Comparison of ENCODE assay signal across 15 cellular contexts in the genomic region with DNA sequence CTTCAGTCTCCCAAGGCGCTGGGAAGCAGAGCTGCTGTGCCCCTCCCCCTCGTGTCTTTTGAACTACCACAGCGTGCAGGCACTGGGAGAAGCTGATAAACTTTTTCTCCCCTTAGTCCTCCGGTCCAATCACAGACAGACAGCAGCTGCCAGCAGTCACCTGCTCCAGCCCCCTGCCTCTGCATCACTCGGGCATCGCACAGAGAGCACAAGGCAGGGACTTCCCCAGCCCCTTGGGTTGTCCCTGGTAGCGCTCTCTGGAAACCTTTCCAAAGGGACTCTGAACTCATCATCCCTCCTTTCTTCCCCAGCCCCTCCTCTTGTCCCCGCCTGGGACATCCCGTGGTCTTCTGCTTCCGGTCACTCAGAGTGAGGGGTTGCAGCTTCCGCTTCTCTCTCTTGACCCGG. TPM values are rescaled to one million over a fixed set of nuclear protein-coding genes. Genes with fewer than 3 reads are reported as not detected.
DNase-seq lines count a peak whose midpoint lies in the region; ATAC-seq and TF ChIP-seq lines count a peak whose summit lies in the region.
"Had no signal": no experiment of that assay in that cellular context is flagged by ENCODE, and none has a peak within 500 bp of the region (broad histone marks: within the 10 kb centered on the region; RNA-seq: fewer than 3 reads in every experiment).

No MANE protein-coding gene starts in this region.

- H3K4me1 Mint-ChIP-seq in activated CD4-positive, alpha-beta T cell treated with anti-CD3 and anti-CD28 coated beads, Interleukin-2, amount 10 ng/mL, durations not matched to agents 24 days and 14 days = peaks cover 12% of the 10 kb centered on the region
- peaks cover 22 to 28% of the 10 kb centered on the region in 2 donors for H3K4me1 Mint-ChIP-seq in effector memory CD8-positive, alpha-beta T cell (ENCODE audit: low read depth in 2 of 2)

- H3K9me3 Mint-ChIP-seq in activated CD4-positive, alpha-beta T cell treated with anti-CD3 and anti-CD28 coated beads, Interleukin-2, amount 10 ng/mL, durations not matched to agents 24 days and 14 days = no peaks in the 10 kb centered on the region
- H3K9me3 Mint-ChIP-seq in effector memory CD8-positive, alpha-beta T cell = no peaks in the 10 kb centered on the region

- POLR2A ChIA-PET in PC-3 (lab: Charles Lee; ENCODE audit: unreplicated experiment) = no interaction called here

- no peak overlapping the region for H2AK5ac ChIP-seq in neuronal stem cell (ENCODE audit: low read depth, low read length)

- no peak overlapping the region for H2BK5ac ChIP-seq in neuronal stem cell (ENCODE audit: low read length)

- no peak overlapping the region for H3K27ac ChIP-seq in PC-3 (ENCODE audit: low read length)
- H3K27ac ChIP-seq in neuronal stem cell (replicated peaks; ENCODE audit: low read length) = peak overlapping the region; percentile 47
- H3K27ac ChIP-seq: suprapubic skin had no signal

- BruUV-seq in PC-3 (replicated peaks; lab: Mats Ljungman, UMichigan) = no TSS peak

- intact Hi-C loops in activated CD4-positive, alpha-beta T cell treated with anti-CD3 and anti-CD28 coated beads, Interleukin-2, amount 10 ng/mL, durations not matched to agents 24 days and 14 days (cut with micrococcal nuclease) = no loop called here
- intact Hi-C loops in PC-3 (cut with micrococcal nuclease) = no loop called here
- intact Hi-C loops in posterior cingulate gyrus (cut with DNase I) = no loop called here

- DNase-seq in activated CD4-positive, alpha-beta T cell treated with anti-CD3 and anti-CD28 coated beads, Interleukin-2, amount 10 ng/mL, durations not matched to agents 24 days and 14 days = no peak
- no peak for DNase-seq in activated CD4-positive, alpha-beta T cell treated with anti-CD3 and anti-CD28 coated beads for 1 hour
- DNase-seq in PC-3 (no peak), neuronal stem cell (ENCODE audit: low spot score) (no peak), posterior cingulate gyrus (no peak), DMS153 (lab: John Stamatoyannopoulos, UW) (no peak), MG63 (no peak)
- DNase-seq in effector memory CD8-positive, alpha-beta T cell = no peak
- DNase-seq: ACHN; activated naive CD4-positive, alpha-beta T cell; mesendoderm had no signal

- H3K9ac ChIP-seq in PC-3 (ENCODE audit: low read length) (no peak overlapping the region), neuronal stem cell (ENCODE audit: low read depth, low read length, poor library complexity) (no peak overlapping the region)

- no peaks in the 10 kb centered on the region for H3K9me2 ChIP-seq in PC-3 (replicated peaks; ENCODE audit: low read length)

- no peaks in the 10 kb centered on the region for H3K79me2 ChIP-seq in PC-3 (ENCODE audit: low read length)

- H3K4me2 ChIP-seq in PC-3 (ENCODE audit: low read length) (no peak overlapping the region), neuronal stem cell (ENCODE audit: insufficient read depth, low read length, poor library complexity, severe bottlenecking) (peak overlapping the region; percentile 57)

- no peak overlapping the region for H3K4ac ChIP-seq in neuronal stem cell (ENCODE audit: low read length)

- H4K91ac ChIP-seq in neuronal stem cell (ENCODE audit: low read depth, low read length, poor library complexity) = no peak overlapping the region

- peak overlapping the region; percentile 24 for H3K18ac ChIP-seq in neuronal stem cell (ENCODE audit: low read length)

- H3K36me3 ChIP-seq in PC-3 (ENCODE audit: low read depth, low read length) (no peaks in the 10 kb centered on the region), neuronal stem cell (replicated peaks in 1 of 2; ENCODE audit: control insufficient read depth in 2 of 2, insufficient read depth in 2 of 2, low read length in 2 of 2) (no peaks in the 10 kb centered on the region), MG63 (no peaks in the 10 kb centered on the region)
- H3K36me3 ChIP-seq: suprapubic skin had no signal

- H3K36me3 Mint-ChIP-seq in activated CD4-positive, alpha-beta T cell treated with anti-CD3 and anti-CD28 coated beads, Interleukin-2, amount 10 ng/mL, durations not matched to agents 24 days and 14 days (ENCODE audit: low read depth) = peaks cover 5% of the 10 kb centered on the region
- H3K36me3 Mint-ChIP-seq in effector memory CD8-positive, alpha-beta T cell (ENCODE audit: insufficient read depth) = peaks cover 5% of the 10 kb centered on the region

- WGBS in neuronal stem cell (ENCODE audit: extremely low coverage in 2 of 2, insufficient read length in 2 of 2, insufficient replicate concordance in 1 of 2), 2 donors = no CpG with 5 or more reads among the region's 12 CpGs

- TF ChIP-seq CTCF in PC-3 (conservative IDR thresholded peaks at IDR 0.05; ENCODE audit: low read depth, low read length) = no peak

- no peak overlapping the region for H3K23ac ChIP-seq in neuronal stem cell (ENCODE audit: low read depth, low read length, poor library complexity)

- H3F3A ChIP-seq in PC-3 (ENCODE audit: low read length, unreplicated experiment) = no peaks in the 10 kb centered on the region

- no peak overlapping the region for H4K8ac ChIP-seq in neuronal stem cell (ENCODE audit: low read depth, low read length)

- H3K27ac Mint-ChIP-seq in activated CD4-positive, alpha-beta T cell treated with anti-CD3 and anti-CD28 coated beads, Interleukin-2, amount 10 ng/mL, durations not matched to agents 24 days and 14 days = no peak overlapping the region
- H3K27ac Mint-ChIP-seq in effector memory CD8-positive, alpha-beta T cell = no peak overlapping the region

- H2BK120ac ChIP-seq in neuronal stem cell (ENCODE audit: low read depth, low read length) = no peak overlapping the region

- H2AFZ ChIP-seq in PC-3 (ENCODE audit: low read length) (no peak overlapping the region), neuronal stem cell (ENCODE audit: low read length) (peak overlapping the region; percentile 86)

- H3K9me3 ChIP-seq in PC-3 (ENCODE audit: low read length) (no peaks in the 10 kb centered on the region), neuronal stem cell (replicated peaks in 1 of 2; ENCODE audit: control insufficient read depth in 2 of 2, insufficient read depth in 1 of 2, low read depth in 1 of 2, low read length in 2 of 2) (peaks cover 0 to 2% of the 10 kb centered on the region in 2 donors), MG63 (no peaks in the 10 kb centered on the region)
- H3K9me3 ChIP-seq: suprapubic skin had no signal

- H3K27me3 Mint-ChIP-seq in activated CD4-positive, alpha-beta T cell treated with anti-CD3 and anti-CD28 coated beads, Interleukin-2, amount 10 ng/mL, durations not matched to agents 24 days and 14 days = peaks cover 86% of the 10 kb centered on the region
- peaks cover 82 to 98% of the 10 kb centered on the region in 2 donors for H3K27me3 Mint-ChIP-seq in effector memory CD8-positive, alpha-beta T cell

- H3K4me1 ChIP-seq in PC-3 (ENCODE audit: insufficient read depth, low read length) = no peaks in the 10 kb centered on the region
- H3K4me1 ChIP-seq in neuronal stem cell (ENCODE audit: control insufficient read depth in 2 of 2, insufficient read depth in 1 of 2, low read depth in 1 of 2, low read length in 2 of 2) = peaks cover 18 to 32% of the 10 kb centered on the region in 2 donors

- H3K14ac ChIP-seq in neuronal stem cell (ENCODE audit: low read length) = no peak overlapping the region

- H3K79me1 ChIP-seq in neuronal stem cell (ENCODE audit: low read depth, low read length) = no peaks in the 10 kb centered on the region

- CTCF ChIA-PET in PC-3 (lab: Charles Lee) = no interaction called here

- no peak overlapping the region for H3K4me3 ChIP-seq in PC-3 (ENCODE audit: low read length)
- peak overlapping the region; percentile 54 to 66 for H3K4me3 ChIP-seq in neuronal stem cell (ENCODE audit: low read length in 2 of 2)
- no peak overlapping the region for H3K4me3 ChIP-seq in MG63
- H3K4me3 ChIP-seq: suprapubic skin had no signal

- H2BK15ac ChIP-seq in neuronal stem cell (ENCODE audit: low read length) = no peak overlapping the region

- peak; percentile 15 for ATAC-seq in PC-3
- ATAC-seq in effector memory CD8-positive, alpha-beta T cell (replicated peaks) = no peak

- H3K27me3 ChIP-seq in PC-3 (ENCODE audit: low read length) (peaks cover 100% of the 10 kb centered on the region), neuronal stem cell (ENCODE audit: control insufficient read depth in 3 of 3, insufficient read depth in 3 of 3, low read depth in 1 of 3, low read length in 3 of 3) (peaks cover 61 to 100% (median 98%) of the 10 kb centered on the region in 3 experiments), MG63 (peaks cover 98% of the 10 kb centered on the region)

- no peak overlapping the region for H2BK12ac ChIP-seq in neuronal stem cell (ENCODE audit: low read length)

- H4K20me1 ChIP-seq in PC-3 (ENCODE audit: low read length) = no peaks in the 10 kb centered on the region

- H3K4me3 Mint-ChIP-seq in activated CD4-positive, alpha-beta T cell treated with anti-CD3 and anti-CD28 coated beads, Interleukin-2, amount 10 ng/mL, durations not matched to agents 24 days and 14 days = peak overlapping the region; percentile 16
- H3K4me3 Mint-ChIP-seq in effector memory CD8-positive, alpha-beta T cell = peak overlapping the region; percentile 60 to 69

RNA-seq across cellular contexts. Expression of gene NEUROG3, which starts 1.4 kb away (rescaled TPM):
- total RNA-seq in activated CD4-positive, alpha-beta T cell treated with anti-CD3 and anti-CD28 coated beads, Interleukin-2, amount 10 ng/mL, durations not matched to agents 24 days and 14 days = not detected in 2 replicates
- total RNA-seq in PC-3 (2014; rRNA removed) = not detected in 2 replicates
- not detected for polyA plus RNA-seq in neuronal stem cell (2013, experiment 1 of 2)
- polyA plus RNA-seq in neuronal stem cell (2013, experiment 2 of 2) = not detected
- not detected in 2 replicates for total RNA-seq in MG63 (2014; rRNA removed; shearing (Covaris generic); ENCODE audit: low replicate concordance)
- total RNA-seq: dermis microvascular lymphatic vessel endothelial cell, M059J, renal cortical epithelial cell, suprapubic skin had no signal

RNA-seq across cellular contexts. Expression of gene FAM241B, which starts 55.5 kb away (rescaled TPM):
- total RNA-seq in activated CD4-positive, alpha-beta T cell treated with anti-CD3 and anti-CD28 coated beads, Interleukin-2, amount 10 ng/mL, durations not matched to agents 24 days and 14 days = 9.4 and 11.8 TPM in 2 replicates
- 37.5 and 45.4 TPM in 2 replicates for total RNA-seq in PC-3 (2014; rRNA removed)
- polyA plus RNA-seq in neuronal stem cell (2013, experiment 1 of 2) = 21.0 TPM
- 22.3 TPM for polyA plus RNA-seq in neuronal stem cell (2013, experiment 2 of 2)
- total RNA-seq in MG63 (2014; rRNA removed; shearing (Covaris generic); ENCODE audit: low replicate concordance) = 4.3 and 6.8 TPM in 2 replicates

Comparison
In these comparisons a context has a peak if more than half of its experiments do, and no peak if none do; other contexts are left out.
1. H3K4me3 ChIP-seq: peak in neuronal stem cell (2 of 2); none in PC-3 (single experiment) and MG63 (single experiment).